14 cellular contexts compared by ENCODE assay signal in the genomic region with DNA sequence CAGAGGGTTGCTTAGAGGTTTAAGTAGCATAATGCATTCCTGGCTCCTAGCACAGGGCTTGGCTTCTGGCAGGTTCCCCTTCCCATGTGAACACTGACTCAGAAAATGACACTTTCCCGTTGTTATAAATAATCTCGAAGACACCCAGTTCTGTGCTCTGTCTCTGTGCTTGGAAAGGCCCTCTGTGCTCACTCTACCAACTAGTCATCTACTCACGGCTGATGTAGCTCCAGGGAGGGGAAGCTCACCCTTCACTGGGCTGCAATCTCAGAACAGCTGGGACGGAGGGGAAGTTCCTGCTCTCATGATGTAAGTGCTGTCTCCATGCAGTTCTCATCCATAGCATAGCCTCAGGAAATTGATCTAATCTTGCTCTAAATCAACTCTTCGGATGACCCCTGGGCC.
A peak's percentile ranks its signal among the peaks of the same experiment; 100 is the strongest.
DNase-seq lines count a peak whose midpoint lies in the region; ATAC-seq and TF ChIP-seq lines count a peak whose summit lies in the region.
"Had no signal": no experiment of that assay in that cellular context is flagged by ENCODE, and none has a peak within 500 bp of the region (broad histone marks: within the 10 kb centered on the region; RNA-seq: fewer than 3 reads in every experiment).

No MANE protein-coding gene starts in this region.

- H3K27ac ChIP-seq in angular gyrus (ENCODE audit: low read depth, low read length) = peak overlapping the region; percentile 75
- H3K27ac ChIP-seq: psoas muscle had no signal

- TF ChIP-seq CTCF in GM13977 (IDR thresholded peaks at IDR 0.05; ENCODE audit: extremely low read depth, insufficient read depth, missing control alignments) = no peak

- peak; percentile 29 for DNase-seq in GM13977 (ENCODE audit: low spot score)
- DNase-seq in islet precursor cell = peak; percentile 90
- peak; percentile 71 for DNase-seq in superior temporal gyrus (ENCODE audit: extremely low spot score)
- DNase-seq: activated naive CD8-positive, alpha-beta T cell treated with anti-CD3 and anti-CD28 coated beads for 36 hours; activated T-cell treated with anti-CD3 and anti-CD28 coated beads for 4 hours; NCI-H345; T-cell had no signal

- no peak for ATAC-seq in HG02884 (IDR thresholded peaks at IDR 0.05; ENCODE audit: unreplicated experiment)
- ATAC-seq in GM18858 (IDR thresholded peaks at IDR 0.05; ENCODE audit: unreplicated experiment) = no peak
- no peak for ATAC-seq in HG03469 (IDR thresholded peaks at IDR 0.05; ENCODE audit: unreplicated experiment)
- ATAC-seq in HG03159 (IDR thresholded peaks at IDR 0.05; ENCODE audit: unreplicated experiment) = no peak
- ATAC-seq: activated CD4-positive, CD25-positive, alpha-beta regulatory T cell treated with anti-CD3 and anti-CD28 coated beads, Interleukin-2, amount 50 U/mL, for 24 hours; T-cell had no signal

- in situ Hi-C loops in GM13977 (cut with MboI; ENCODE audit: low pct_unique_long_range_greater_than_20kb, low sequenced_read_pairs, unreplicated experiment) = no loop called here

Comparison
In these comparisons a context has a peak if more than half of its experiments do, and no peak if none do; other contexts are left out.
1. DNase-seq: peak in every context shown above with its lines; median percentile 90 in islet precursor cell; 71 in superior temporal gyrus; 29 in GM13977.